ENCODE assay signal across 25 cellular contexts in genomic region chr17:58521680-58522079, GRCh38. TPM values are rescaled to one million over a fixed set of nuclear protein-coding genes. Genes with fewer than 3 reads are reported as not detected.
"Had no signal": no experiment of that assay in that cellular context is flagged by ENCODE, and none has a peak within 500 bp of the region (broad histone marks: within the 10 kb centered on the region; RNA-seq: fewer than 3 reads in every experiment).

No MANE protein-coding gene starts in this region.

- H3K27me3 Mint-ChIP-seq: activated CD4-positive, alpha-beta T cell treated with anti-CD3 and anti-CD28 coated beads, Interleukin-2, amount 10 ng/mL, durations not matched to agents 7 days and 5 days; activated CD8-positive, alpha-beta T cell treated with anti-CD3 and anti-CD28 coated beads for 36 hours; stimulated activated naive B cell treated with anti-CD40 and anti-IgM and Interleukin-4, amounts not matched to agents 10 μg/mL and 1 μg/mL and 100 μg/mL, for 72 hours had no signal

- H3K9ac ChIP-seq: parathyroid adenoma had no signal

- H3K27ac ChIP-seq: body of pancreas, cardiac muscle cell, epithelial cell of prostate, parathyroid adenoma, sigmoid colon, thoracic aorta, upper lobe of right lung, WERI-Rb-1 had no signal

- ATAC-seq: activated CD8-positive, alpha-beta memory T cell treated with anti-CD3 and anti-CD28 coated beads, Interleukin-2, amount 10 ng/mL, durations not matched to agents 7 days and 5 days; activated CD8-positive, alpha-beta T cell treated with anti-CD3 and anti-CD28 coated beads for 36 hours; activated naive CD8-positive, alpha-beta T cell treated with anti-CD3 and anti-CD28 coated beads, Interleukin-2, amount 50 U/mL, for 24 hours; body of pancreas; heart left ventricle; left lobe of liver; natural killer cell; stimulated activated naive B cell treated with anti-CD40 and anti-IgM and Interleukin-4, amounts not matched to agents 10 μg/mL and 1 μg/mL and 100 μg/mL, for 72 hours; upper lobe of right lung had no signal

- H3K9me3 ChIP-seq: body of pancreas, heart left ventricle, sigmoid colon, thoracic aorta, upper lobe of right lung had no signal

- DNase-seq: activated CD4-positive, alpha-beta T cell treated with anti-CD3 and anti-CD28 coated beads, Interleukin-2, amount 10 ng/mL, durations not matched to agents 7 days and 5 days; activated CD4-positive, CD25-positive, alpha-beta regulatory T cell treated with anti-CD3 and anti-CD28 coated beads, Interleukin-2, amount 50 U/mL, for 72 hours; activated CD8-positive, alpha-beta memory T cell treated with anti-CD3 and anti-CD28 coated beads, Interleukin-2, amount 10 ng/mL, durations not matched to agents 7 days and 5 days; activated CD8-positive, alpha-beta T cell treated with anti-CD3 and anti-CD28 coated beads for 36 hours; activated gamma-delta T cell; activated naive CD4-positive, alpha-beta T cell treated with anti-CD3 and anti-CD28 coated beads, Interleukin-2, amount 50 U/mL, for 16 hours; activated naive CD8-positive, alpha-beta T cell treated with anti-CD3 and anti-CD28 coated beads, Interleukin-2, amount 50 U/mL, for 24 hours; activated T-cell treated with anti-CD3 and anti-CD28 coated beads for 4 hours; body of pancreas; cortex of kidney; heart left ventricle; natural killer cell; sigmoid colon; stimulated activated CD4-positive, alpha-beta T cell treated with anti-CD3 and anti-CD28 coated beads, Interleukin-2, amount 100 ng/mL, for 48 hours; stimulated activated CD8-positive, alpha-beta memory T cell treated with anti-CD3 and anti-CD28 coated beads, Interleukin-4, amount 100 ng/mL, for 48 hours; stimulated activated naive B cell treated with anti-CD40 and anti-IgM and Interleukin-4, amounts not matched to agents 10 μg/mL and 1 μg/mL and 100 μg/mL, for 72 hours; T-helper 2 cell; upper lobe of right lung; WERI-Rb-1 had no signal

- H3K36me3 Mint-ChIP-seq: natural killer cell; stimulated activated naive B cell treated with anti-CD40 and anti-IgM and Interleukin-4, amounts not matched to agents 10 μg/mL and 1 μg/mL and 100 μg/mL, for 72 hours had no signal

- H3K9me3 Mint-ChIP-seq: activated CD4-positive, alpha-beta T cell treated with anti-CD3 and anti-CD28 coated beads, Interleukin-2, amount 10 ng/mL, durations not matched to agents 7 days and 5 days; activated CD8-positive, alpha-beta T cell treated with anti-CD3 and anti-CD28 coated beads for 36 hours; activated naive CD8-positive, alpha-beta T cell treated with anti-CD3 and anti-CD28 coated beads, Interleukin-2, amount 50 U/mL, for 24 hours; natural killer cell; stimulated activated naive B cell treated with anti-CD40 and anti-IgM and Interleukin-4, amounts not matched to agents 10 μg/mL and 1 μg/mL and 100 μg/mL, for 72 hours had no signal

- H3K4me3 ChIP-seq: body of pancreas, cardiac muscle cell, heart left ventricle, lung, sigmoid colon, thoracic aorta, upper lobe of right lung had no signal

- H3K27me3 ChIP-seq: body of pancreas, cardiac muscle cell, heart left ventricle, sigmoid colon, upper lobe of right lung had no signal

- H3K4me3 Mint-ChIP-seq: activated CD4-positive, alpha-beta T cell treated with anti-CD3 and anti-CD28 coated beads, Interleukin-2, amount 10 ng/mL, durations not matched to agents 7 days and 5 days; activated CD8-positive, alpha-beta memory T cell treated with anti-CD3 and anti-CD28 coated beads, Interleukin-2, amount 10 ng/mL, durations not matched to agents 7 days and 5 days; activated CD8-positive, alpha-beta T cell treated with anti-CD3 and anti-CD28 coated beads for 36 hours; activated naive CD8-positive, alpha-beta T cell treated with anti-CD3 and anti-CD28 coated beads, Interleukin-2, amount 50 U/mL, for 24 hours; natural killer cell had no signal

- H3K27ac Mint-ChIP-seq: activated CD4-positive, alpha-beta T cell treated with anti-CD3 and anti-CD28 coated beads, Interleukin-2, amount 10 ng/mL, durations not matched to agents 7 days and 5 days; activated CD8-positive, alpha-beta memory T cell treated with anti-CD3 and anti-CD28 coated beads, Interleukin-2, amount 10 ng/mL, durations not matched to agents 7 days and 5 days; activated CD8-positive, alpha-beta T cell treated with anti-CD3 and anti-CD28 coated beads for 36 hours; activated naive CD8-positive, alpha-beta T cell treated with anti-CD3 and anti-CD28 coated beads, Interleukin-2, amount 50 U/mL, for 24 hours; natural killer cell; stimulated activated naive B cell treated with anti-CD40 and anti-IgM and Interleukin-4, amounts not matched to agents 10 μg/mL and 1 μg/mL and 100 μg/mL, for 72 hours had no signal

- H2AFZ ChIP-seq: parathyroid adenoma had no signal

- H3K36me3 ChIP-seq: cardiac muscle cell, sigmoid colon, thoracic aorta, upper lobe of right lung had no signal

RNA-seq across cellular contexts. Expression of gene HSF5, which starts 33.5 kb away (rescaled TPM):
- total RNA-seq: body of pancreas had no signal
- polyA plus RNA-seq: cardiac muscle cell, heart left ventricle had no signal
